In genomic region chr10:106957825-106958581, GRCh38 we compare ENCODE assay signal across 12 cellular contexts.
A peak's percentile ranks its signal among the peaks of the same experiment; 100 is the strongest.
DNase-seq lines count a peak whose midpoint lies in the region; ATAC-seq, FAIRE-seq and TF ChIP-seq lines count a peak whose summit lies in the region.
"Had no signal": no experiment of that assay in that cellular context is flagged by ENCODE, and none has a peak within 500 bp of the region (broad histone marks: within the 10 kb centered on the region; RNA-seq: fewer than 3 reads in every experiment).

No MANE protein-coding gene starts in this region.

- no peaks in the 10 kb centered on the region for H3K4me1 ChIP-seq in Caco-2

- peak; percentile 71 for ATAC-seq in GM21723 (IDR thresholded peaks at IDR 0.05; ENCODE audit: unreplicated experiment)
- peak; percentile 65 for ATAC-seq in HG03558 (IDR thresholded peaks at IDR 0.05; ENCODE audit: extremely low read depth, unreplicated experiment)
- ATAC-seq: activated CD8-positive, alpha-beta memory T cell treated with anti-CD3 and anti-CD28 coated beads, Interleukin-2, amount 10 ng/mL, durations not matched to agents 7 days and 5 days; natural killer cell treated with Interleukin-12 subunit alpha and Interleukin-12 subunit beta and Interleukin-15 and Interleukin-18, amount 100 ng/mL, for 72 hours had no signal

- H3K27me3 Mint-ChIP-seq in Caco-2 (ENCODE audit: insufficient read depth, unreplicated experiment): no peaks in the 10 kb centered on the region
- H3K27me3 Mint-ChIP-seq: activated CD8-positive, alpha-beta memory T cell treated with anti-CD3 and anti-CD28 coated beads, Interleukin-2, amount 10 ng/mL, durations not matched to agents 7 days and 5 days had no signal

- H3K9me3 Mint-ChIP-seq in Caco-2 (ENCODE audit: unreplicated experiment): no peaks in the 10 kb centered on the region
- H3K9me3 Mint-ChIP-seq: natural killer cell treated with Interleukin-12 subunit alpha and Interleukin-12 subunit beta and Interleukin-15 and Interleukin-18, amount 100 ng/mL, for 72 hours had no signal

- no peaks in the 10 kb centered on the region for H3K36me3 ChIP-seq in Caco-2 (ENCODE audit: control insufficient read depth, insufficient read depth, low read length)

- intact Hi-C loops in Caco-2 (cut with micrococcal nuclease; ENCODE audit: unreplicated experiment): no loop called here

- H3K36me3 Mint-ChIP-seq in Caco-2 (ENCODE audit: insufficient read depth, unreplicated experiment): no peaks in the 10 kb centered on the region
- H3K36me3 Mint-ChIP-seq: activated CD8-positive, alpha-beta memory T cell treated with anti-CD3 and anti-CD28 coated beads, Interleukin-2, amount 10 ng/mL, durations not matched to agents 7 days and 5 days; natural killer cell treated with Interleukin-12 subunit alpha and Interleukin-12 subunit beta and Interleukin-15 and Interleukin-18, amount 100 ng/mL, for 72 hours had no signal

- H3K4me3 ChIP-seq in Caco-2 (ENCODE audit: low read depth, low read length): no peak overlapping the region

- H3K27ac Mint-ChIP-seq in Caco-2 (ENCODE audit: unreplicated experiment): no peak overlapping the region
- H3K27ac Mint-ChIP-seq: activated CD8-positive, alpha-beta memory T cell treated with anti-CD3 and anti-CD28 coated beads, Interleukin-2, amount 10 ng/mL, durations not matched to agents 7 days and 5 days; natural killer cell treated with Interleukin-12 subunit alpha and Interleukin-12 subunit beta and Interleukin-15 and Interleukin-18, amount 100 ng/mL, for 72 hours had no signal

- H3K9me3 ChIP-seq in Caco-2: no peaks in the 10 kb centered on the region

- no peaks in the 10 kb centered on the region for H3K27me3 ChIP-seq in Caco-2 (replicated peaks; ENCODE audit: control insufficient read depth, insufficient read depth, low read length)

- DNase-seq in GM18507 (ENCODE audit: extremely low spot score, insufficient read length, low read depth) (no peak), kidney tubule cell (ENCODE audit: low spot score) (peak; percentile 29), midbrain (lab: John Stamatoyannopoulos, UW) (no peak), Caco-2 (no peak)
- DNase-seq in activated CD8-positive, alpha-beta memory T cell treated with anti-CD3 and anti-CD28 coated beads for 24 hours: no peak
- no peak for DNase-seq in stimulated activated CD4-positive, alpha-beta T cell treated with anti-CD3 and anti-CD28 coated beads, Interleukin-2, amount 100 ng/mL, for 48 hours
- DNase-seq: activated CD8-positive, alpha-beta memory T cell treated with anti-CD3 and anti-CD28 coated beads, Interleukin-2, amount 10 ng/mL, durations not matched to agents 7 days and 5 days; COR-L47; SIG-M5 had no signal

- CTCF ChIA-PET in Caco-2 (lab: Charles Lee): no interaction called here

- H3K4me3 Mint-ChIP-seq in Caco-2 (ENCODE audit: unreplicated experiment): no peak overlapping the region
- H3K4me3 Mint-ChIP-seq: activated CD8-positive, alpha-beta memory T cell treated with anti-CD3 and anti-CD28 coated beads, Interleukin-2, amount 10 ng/mL, durations not matched to agents 7 days and 5 days; natural killer cell treated with Interleukin-12 subunit alpha and Interleukin-12 subunit beta and Interleukin-15 and Interleukin-18, amount 100 ng/mL, for 72 hours had no signal

- TF ChIP-seq CTCF in Caco-2 (IDR thresholded peaks at IDR 0.05; ENCODE audit: insufficient read depth in 1 of 2, low read depth in 1 of 2, low read length in 1 of 2, severe bottlenecking in 1 of 2, unreplicated experiment in 1 of 2): no peak

- no TSS peak for BruUV-seq in Caco-2 (replicated peaks; lab: Mats Ljungman, UMichigan)

- FAIRE-seq in GM18507 (lab: Jason Lieb, UNC): peak; percentile 57

- H3K4me1 Mint-ChIP-seq in Caco-2 (ENCODE audit: low read depth, unreplicated experiment): no peaks in the 10 kb centered on the region
- H3K4me1 Mint-ChIP-seq: activated CD8-positive, alpha-beta memory T cell treated with anti-CD3 and anti-CD28 coated beads, Interleukin-2, amount 10 ng/mL, durations not matched to agents 7 days and 5 days had no signal

- POLR2A ChIA-PET in Caco-2 (lab: Charles Lee): no interaction called here
